ENCODE assay signal across 16 cellular contexts in the genomic region with DNA sequence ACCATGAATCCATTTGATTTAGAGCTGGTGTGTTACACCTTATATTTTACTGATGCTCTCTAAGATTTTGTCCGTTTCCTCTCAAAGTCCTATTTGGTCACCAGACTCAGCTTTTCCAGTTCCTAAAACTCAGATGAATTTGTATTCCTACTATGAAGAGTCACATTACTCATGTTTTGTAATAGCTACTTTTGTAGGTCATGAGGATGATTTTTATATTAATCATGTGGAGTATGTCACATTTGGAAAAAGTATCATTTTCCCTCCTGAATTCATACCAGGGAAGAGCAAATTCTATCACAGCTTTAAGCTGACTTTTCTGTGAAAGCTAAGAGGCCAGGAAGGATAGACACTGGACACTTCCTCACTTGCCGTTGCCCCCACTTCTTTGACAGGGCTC.
"Had no signal": no experiment of that assay in that cellular context is flagged by ENCODE, and none has a peak within 500 bp of the region (broad histone marks: within the 10 kb centered on the region; RNA-seq: fewer than 3 reads in every experiment).

No MANE protein-coding gene starts in this region.

- H3K4me1 Mint-ChIP-seq: activated CD4-positive, alpha-beta T cell treated with anti-CD3 and anti-CD28 coated beads, Interleukin-2, amount 10 ng/mL, durations not matched to agents 24 days and 14 days; activated T-helper 17 cell treated with anti-CD3 and anti-CD28 coated beads, Interleukin-2, amount 50 U/mL, for 72 hours had no signal

- H3K27me3 Mint-ChIP-seq: activated CD4-positive, alpha-beta T cell treated with anti-CD3 and anti-CD28 coated beads, Interleukin-2, amount 10 ng/mL, durations not matched to agents 24 days and 14 days; activated T-helper 17 cell treated with anti-CD3 and anti-CD28 coated beads, Interleukin-2, amount 50 U/mL, for 72 hours had no signal

- H3K4me3 Mint-ChIP-seq: activated CD4-positive, alpha-beta T cell treated with anti-CD3 and anti-CD28 coated beads, Interleukin-2, amount 10 ng/mL, durations not matched to agents 24 days and 14 days; activated naive CD4-positive, alpha-beta T cell treated with anti-CD3 and anti-CD28 coated beads for 36 hours; activated T-helper 17 cell treated with anti-CD3 and anti-CD28 coated beads, Interleukin-2, amount 50 U/mL, for 72 hours; nephron; WTC11 had no signal

- H3K27ac Mint-ChIP-seq: activated CD4-positive, alpha-beta T cell treated with anti-CD3 and anti-CD28 coated beads, Interleukin-2, amount 10 ng/mL, durations not matched to agents 24 days and 14 days; activated naive CD4-positive, alpha-beta T cell treated with anti-CD3 and anti-CD28 coated beads for 36 hours; activated T-helper 17 cell treated with anti-CD3 and anti-CD28 coated beads, Interleukin-2, amount 50 U/mL, for 72 hours; nephron; WTC11 had no signal

- ATAC-seq: activated T-helper 17 cell treated with anti-CD3 and anti-CD28 coated beads, Interleukin-2, amount 50 U/mL, for 72 hours; heart left ventricle; left lobe of liver; psoas muscle; WTC11 had no signal

- H3K9me3 Mint-ChIP-seq: activated CD4-positive, alpha-beta T cell treated with anti-CD3 and anti-CD28 coated beads, Interleukin-2, amount 10 ng/mL, durations not matched to agents 24 days and 14 days; activated naive CD4-positive, alpha-beta T cell treated with anti-CD3 and anti-CD28 coated beads for 36 hours; activated T-helper 17 cell treated with anti-CD3 and anti-CD28 coated beads, Interleukin-2, amount 50 U/mL, for 72 hours; nephron; WTC11 had no signal

- DNase-seq: activated CD4-positive, alpha-beta T cell treated with anti-CD3 and anti-CD28 coated beads, Interleukin-2, amount 10 ng/mL, durations not matched to agents 24 days and 14 days; activated CD8-positive, alpha-beta memory T cell treated with anti-CD3 and anti-CD28 coated beads for 24 hours; activated naive CD4-positive, alpha-beta T cell treated with anti-CD3 and anti-CD28 coated beads for 36 hours; caudate nucleus; effector CD8-positive, alpha-beta T cell; heart left ventricle; islet precursor cell; mammary epithelial cell; psoas muscle; sigmoid colon; stimulated activated CD4-positive, alpha-beta T cell treated with anti-CD3 and anti-CD28 coated beads, Interleukin-4, amount 100 ng/mL, for 1 hour; stomach had no signal
